In genomic region chr11:135019343-135019742, GRCh38 we compare ENCODE assay signal across 9 cellular contexts.
"Had no signal": no experiment of that assay in that cellular context is flagged by ENCODE, and none has a peak within 500 bp of the region (broad histone marks: within the 10 kb centered on the region; RNA-seq: fewer than 3 reads in every experiment).

No MANE protein-coding gene starts in this region.

- ATAC-seq: GM23338, HCT116 had no signal

- H3K4me3 ChIP-seq: GM23248, GM23338, HAP-1 had no signal

- H3K9me3 ChIP-seq: HAP-1 had no signal

- H3K36me3 ChIP-seq: HAP-1 had no signal

- H3K27ac Mint-ChIP-seq: GM23338, HFFc6 had no signal

- H3K4me3 Mint-ChIP-seq: GM23338, H9, HFFc6 had no signal

- H3K27ac ChIP-seq: GM23248 had no signal

- H3K4me1 ChIP-seq: HAP-1 had no signal

- DNase-seq: GM23248, GOT3, H7, H9, HCEC 1CT, HFFc6 had no signal
